Comparison of ENCODE assay signal across 9 cellular contexts in genomic region chr3:195710883-195711812, GRCh38. TPM values are rescaled to one million over a fixed set of nuclear protein-coding genes. Genes with fewer than 3 reads are reported as not detected.
DNase-seq lines count a peak whose midpoint lies in the region; ATAC-seq, FAIRE-seq and TF ChIP-seq lines count a peak whose summit lies in the region.
"Not testable (repeated sequence)": the region's sequence is repeated elsewhere in the genome, so short reads cannot be mapped to it uniquely, and the experiment has no call there.
"Had no signal": no experiment of that assay in that cellular context is flagged by ENCODE, and none has a peak within 500 bp of the region (broad histone marks: within the 10 kb centered on the region; RNA-seq: fewer than 3 reads in every experiment).

No MANE protein-coding gene starts in this region.

- SMC1A ChIA-PET in GM12878 (lab: Charles Lee; ENCODE audit: uncharacterized antibody, unreplicated experiment) = not testable (repeated sequence)

- not testable (repeated sequence) for H3K27me3 ChIP-seq in DND-41 (ENCODE audit: insufficient read depth, low read length, poor library complexity); GM12878 (replicated peaks in 1 of 2; ENCODE audit: control insufficient read depth in 2 of 2, insufficient read depth in 2 of 2, low read length in 1 of 2); endodermal cell (ENCODE audit: control insufficient read depth, insufficient read depth, low read length, poor library complexity, severe bottlenecking); right lobe of liver

- not testable (repeated sequence) for DNase-seq in DND-41; activated CD8-positive, alpha-beta T cell treated with anti-CD3 and anti-CD28 coated beads, Interleukin-2, amount 10 ng/mL, durations not matched to agents 7 days and 5 days; GM12878 (ENCODE audit: low read depth, low spot score); stimulated activated naive CD8-positive, alpha-beta T cell treated with anti-CD3 and anti-CD28 coated beads, Interleukin-15, Interleukin-2, amounts not matched to agents 100 U/mL and 50 U/mL, for 24 hours
- DNase-seq in H4 (ENCODE audit: low spot score) (peak; percentile 13), endodermal cell (peak; percentile 68), right lobe of liver (peak in 2 of 3 donors; percentile 6 to 47)

- not testable (repeated sequence) for H3K9ac ChIP-seq in DND-41 (ENCODE audit: low read depth, low read length); GM12878 (ENCODE audit: control insufficient read depth, insufficient read depth, low read length); endodermal cell (ENCODE audit: extremely low read depth, low read length, poor library complexity, severe bottlenecking)

- H3K27ac Mint-ChIP-seq in activated CD8-positive, alpha-beta T cell treated with anti-CD3 and anti-CD28 coated beads, Interleukin-2, amount 10 ng/mL, durations not matched to agents 7 days and 5 days = not testable (repeated sequence)
- H3K27ac Mint-ChIP-seq in endodermal cell = peak overlapping the region; percentile 67

- not testable (repeated sequence) for H4K20me1 ChIP-seq in DND-41 (ENCODE audit: insufficient read depth, low read length); GM12878 (ENCODE audit: control insufficient read depth, insufficient read depth)

- intact Hi-C loops in GM12878 (cut with micrococcal nuclease; ENCODE audit: unreplicated experiment); right lobe of liver (cut with DNase I): not testable (repeated sequence)

- H3K9me3 Mint-ChIP-seq in activated CD8-positive, alpha-beta T cell treated with anti-CD3 and anti-CD28 coated beads, Interleukin-2, amount 10 ng/mL, durations not matched to agents 7 days and 5 days (ENCODE audit: insufficient read depth) = not testable (repeated sequence)
- H3K9me3 Mint-ChIP-seq in endodermal cell = peaks cover 62% of the 10 kb centered on the region

- BruUV-seq in GM12878 (replicated peaks; lab: Mats Ljungman, UMichigan) = TSS peak; percentile 70

- CTCF ChIA-PET in activated CD8-positive, alpha-beta T cell treated with anti-CD3 and anti-CD28 coated beads, Interleukin-2, amount 10 ng/mL, durations not matched to agents 7 days and 5 days (lab: Charles Lee) = interaction anchor here (1.0 to 1.6 kb wide), 2 partner anchors 10 to 140 kb away, joined by 3 to 8 read pairs; no protein-coding TSS in a partner anchor
- CTCF ChIA-PET in GM12878 (lab: Yijun Ruan, JAX) = not testable (repeated sequence)

- not testable (repeated sequence) for H3K4me1 Mint-ChIP-seq in activated CD8-positive, alpha-beta T cell treated with anti-CD3 and anti-CD28 coated beads, Interleukin-2, amount 10 ng/mL, durations not matched to agents 7 days and 5 days (ENCODE audit: low read depth)
- peaks cover 27% of the 10 kb centered on the region for H3K4me1 Mint-ChIP-seq in endodermal cell

- TF ChIP-seq EP300 in GM12878 (IDR thresholded peaks at IDR 0.05; ENCODE audit: borderline replicate concordance in 1 of 2, control insufficient read depth in 1 of 2, low read depth in 2 of 2, low read length in 2 of 2) = not testable (repeated sequence)

- ATAC-seq in DND-41 (ENCODE audit: insufficient read depth, low read depth) (peak; percentile 18; the same call in 1 of the 3 replicates), right lobe of liver (peak in 1 of 4 donors; percentile 6)
- peak; percentile 14 for ATAC-seq in activated CD8-positive, alpha-beta T cell treated with anti-CD3 and anti-CD28 coated beads, Interleukin-2, amount 10 ng/mL, durations not matched to agents 7 days and 5 days
- ATAC-seq in GM12878 = not testable (repeated sequence)
- ATAC-seq in stimulated activated naive CD8-positive, alpha-beta T cell treated with anti-CD3 and anti-CD28 coated beads, Interleukin-15, Interleukin-2, amounts not matched to agents 100 U/mL and 50 U/mL, for 24 hours = peak; percentile 17

- H3K27me3 Mint-ChIP-seq in activated CD8-positive, alpha-beta T cell treated with anti-CD3 and anti-CD28 coated beads, Interleukin-2, amount 10 ng/mL, durations not matched to agents 7 days and 5 days (ENCODE audit: low read depth); endodermal cell (ENCODE audit: insufficient read depth): not testable (repeated sequence)

- not testable (repeated sequence) for H3K4me2 ChIP-seq in DND-41 (ENCODE audit: insufficient read depth, low read length); GM12878 (ENCODE audit: control insufficient read depth, insufficient read depth)

- H3K79me2 ChIP-seq in DND-41 (ENCODE audit: insufficient read depth, low read length); GM12878 (ENCODE audit: control insufficient read depth, insufficient read depth, low read length): not testable (repeated sequence)

- not testable (repeated sequence) for H2AFZ ChIP-seq in DND-41 (ENCODE audit: low read depth, low read length); GM12878 (ENCODE audit: control insufficient read depth, low read depth, low read length)

- not testable (repeated sequence) for H3K36me3 ChIP-seq in DND-41 (ENCODE audit: insufficient read depth, low read length); GM12878 (ENCODE audit: control insufficient read depth in 2 of 2, insufficient read depth in 2 of 2, low read length in 1 of 2); endodermal cell (ENCODE audit: control insufficient read depth, insufficient read depth, low read length)
- H3K36me3 ChIP-seq in right lobe of liver = peaks cover 0 to 28% (median 6%) of the 10 kb centered on the region in 4 donors

- POLR2A ChIA-PET in activated CD8-positive, alpha-beta T cell treated with anti-CD3 and anti-CD28 coated beads, Interleukin-2, amount 10 ng/mL, durations not matched to agents 7 days and 5 days (lab: Charles Lee); GM12878 (lab: Charles Lee): not testable (repeated sequence)

- TF ChIP-seq RAD21 in GM12878 (IDR thresholded peaks at IDR 0.05; ENCODE audit: insufficient read depth, low read depth, low read length) = not testable (repeated sequence)

- not testable (repeated sequence) for H3K9me3 ChIP-seq in DND-41 (ENCODE audit: insufficient read depth, low read length, severe bottlenecking); GM12878 (replicated peaks; ENCODE audit: control insufficient read depth, insufficient read depth, low read length); right lobe of liver
- peaks cover 17% of the 10 kb centered on the region for H3K9me3 ChIP-seq in endodermal cell (ENCODE audit: control insufficient read depth, low read length)

- RAD21 ChIA-PET in GM12878 (lab: Charles Lee; ENCODE audit: unreplicated experiment) = not testable (repeated sequence)

- in situ Hi-C loops in GM12878 (cut with MboI) = not testable (repeated sequence)

- not testable (repeated sequence) for FAIRE-seq in GM12878 (lab: Jason Lieb, UNC)

- not testable (repeated sequence) for H3K4me1 ChIP-seq in DND-41 (ENCODE audit: insufficient read depth, low read length); GM12878 (ENCODE audit: control insufficient read depth, insufficient read depth, low read length); endodermal cell (ENCODE audit: control insufficient read depth, insufficient read depth, low read length); right lobe of liver

- H3K36me3 Mint-ChIP-seq in activated CD8-positive, alpha-beta T cell treated with anti-CD3 and anti-CD28 coated beads, Interleukin-2, amount 10 ng/mL, durations not matched to agents 7 days and 5 days (ENCODE audit: low read depth) = not testable (repeated sequence)
- H3K36me3 Mint-ChIP-seq in endodermal cell (ENCODE audit: low read depth) = peaks cover 13% of the 10 kb centered on the region

- TF ChIP-seq POLR2A in GM12878 (IDR thresholded peaks at IDR 0.05; ENCODE audit: low read depth, low read length); right lobe of liver (IDR thresholded peaks at IDR 0.05): not testable (repeated sequence)

- not testable (repeated sequence) for H3K4me3 ChIP-seq in DND-41 (ENCODE audit: low read depth in 1 of 2, low read length in 2 of 2); GM12878; endodermal cell (ENCODE audit: low read length); right lobe of liver

- 27% methylated on average over 2 of the region's 2 CpGs for WGBS in GM12878 (ENCODE audit: insufficient coverage, insufficient replicate concordance, low lambda C conversion rate, missing lambda C conversion rate)
- WGBS in endodermal cell (ENCODE audit: insufficient coverage in 1 of 2, insufficient read length in 1 of 2), 2 experiments = 51% methylated on average over 2 of the region's 2 CpGs
- WGBS in right lobe of liver (ENCODE audit: insufficient coverage, low coverage, low lambda C conversion rate, missing lambda C conversion rate) = 100% methylated on average over 1 of the region's 2 CpGs

- H3K4me3 Mint-ChIP-seq in activated CD8-positive, alpha-beta T cell treated with anti-CD3 and anti-CD28 coated beads, Interleukin-2, amount 10 ng/mL, durations not matched to agents 7 days and 5 days; endodermal cell: not testable (repeated sequence)

- TF ChIP-seq CTCF in DND-41 (IDR thresholded peaks at IDR 0.05; ENCODE audit: borderline replicate concordance, extremely low read depth, low read length, poor library complexity, severe bottlenecking); GM12878 (IDR thresholded peaks at IDR 0.05 in 2 of 3, conservative IDR thresholded peaks at IDR 0.05 in 1 of 3; ENCODE audit: control insufficient read depth in 2 of 3, extremely low read depth in 1 of 3, insufficient read depth in 1 of 3, low read depth in 3 of 3, low read length in 3 of 3); endodermal cell (conservative IDR thresholded peaks at IDR 0.05); right lobe of liver (IDR thresholded peaks at IDR 0.05): not testable (repeated sequence)

- H3K27ac ChIP-seq in DND-41 (ENCODE audit: low read length); GM12878 (ENCODE audit: control insufficient read depth, insufficient read depth); endodermal cell (ENCODE audit: low read depth, low read length); right lobe of liver: not testable (repeated sequence)

RNA-seq across cellular contexts. Expression of gene MUC20, which starts 9.6 kb away (rescaled TPM):
- 0.17 and 0.39 TPM in 2 replicates for total RNA-seq in H4 (2014; rRNA removed; shearing (Covaris generic))
- total RNA-seq in activated CD8-positive, alpha-beta T cell treated with anti-CD3 and anti-CD28 coated beads, Interleukin-2, amount 10 ng/mL, durations not matched to agents 7 days and 5 days = 1 to 10 TPM in 1 of 2 experiments, under 1 TPM in 1; 0.53 to 1.7 TPM
- 1.7 and 2.4 TPM in 2 replicates for total RNA-seq in GM12878 (2013; cell fraction: nucleolus; rRNA removed)
- 0.17 TPM in 1 of 2 replicates, not detected in the other for total RNA-seq in GM12878 (2014; rRNA removed)
- 0.18 and 0.22 TPM in 2 replicates for total RNA-seq in GM12878 (2014; rRNA removed; fragmentation: Illumina TruSeq; extraction: Trizol)
- 0.13 and 0.46 TPM in 2 replicates for total RNA-seq in GM12878 (2021)
- polyA plus RNA-seq in GM12878 (2011; ENCODE audit: low read depth) = 0.47 TPM
- 0.07 TPM in 1 of 2 replicates, not detected in the other for polyA plus RNA-seq in GM12878 (2011; rRNA removed)
- 0.09 TPM in 1 of 2 replicates, not detected in the other for polyA plus RNA-seq in GM12878 (2011; cell fraction: cytosol; rRNA removed)
- 0.19 and 0.63 TPM in 2 replicates for polyA plus RNA-seq in GM12878 (2011; cell fraction: nucleus; rRNA removed)
- 0.39 and 0.50 TPM in 2 replicates for polyA plus RNA-seq in GM12878 (2012)
- polyA plus RNA-seq in GM12878 (2014; fragmentation: Illumina TruSeq; extraction: Trizol) = 0.38 TPM in 1 of 2 replicates, not detected in the other
- polyA plus RNA-seq in GM12878 (2014; fragmentation: Nextera tagmentation; extraction: Ambion mirVana) = under 1 TPM; 0.04 to 0.06 TPM
- polyA plus RNA-seq in GM12878 (2014; rRNA removed) = 0.13 and 0.80 TPM in 2 replicates
- not detected for polyA plus RNA-seq in GM12878 (2016; fragmentation: Nextera tagmentation; extraction: Ambion mirVana)
- 0.31 TPM in 1 of 2 replicates, not detected in the other for polyA minus RNA-seq in GM12878 (2011; rRNA and poly(A)+ RNA removed)
- not detected in 2 replicates for polyA minus RNA-seq in GM12878 (2011; cell fraction: cytosol; rRNA and poly(A)+ RNA removed)
- polyA minus RNA-seq in GM12878 (2011; cell fraction: nucleus; rRNA and poly(A)+ RNA removed) = 0.19 TPM in 1 of 2 replicates, not detected in the other
- 1 to 10 TPM in 1 of 2 donors, under 1 TPM in 1; 0.89 to 1.3 TPM for total RNA-seq in endodermal cell
- polyA plus RNA-seq in endodermal cell (2013, experiment 1 of 2) = 0.89 TPM
- polyA plus RNA-seq in endodermal cell (2013, experiment 2 of 2) = 1.7 TPM
- total RNA-seq in right lobe of liver = 10 to 100 TPM in 4 of 6 experiments, 1 to 10 TPM in 2; 1.9 to 40.7 (median 22.6) TPM
- total RNA-seq: RPMI7951, SK-MEL-5 had no signal
